14 cellular contexts compared by ENCODE assay signal in the genomic region with DNA sequence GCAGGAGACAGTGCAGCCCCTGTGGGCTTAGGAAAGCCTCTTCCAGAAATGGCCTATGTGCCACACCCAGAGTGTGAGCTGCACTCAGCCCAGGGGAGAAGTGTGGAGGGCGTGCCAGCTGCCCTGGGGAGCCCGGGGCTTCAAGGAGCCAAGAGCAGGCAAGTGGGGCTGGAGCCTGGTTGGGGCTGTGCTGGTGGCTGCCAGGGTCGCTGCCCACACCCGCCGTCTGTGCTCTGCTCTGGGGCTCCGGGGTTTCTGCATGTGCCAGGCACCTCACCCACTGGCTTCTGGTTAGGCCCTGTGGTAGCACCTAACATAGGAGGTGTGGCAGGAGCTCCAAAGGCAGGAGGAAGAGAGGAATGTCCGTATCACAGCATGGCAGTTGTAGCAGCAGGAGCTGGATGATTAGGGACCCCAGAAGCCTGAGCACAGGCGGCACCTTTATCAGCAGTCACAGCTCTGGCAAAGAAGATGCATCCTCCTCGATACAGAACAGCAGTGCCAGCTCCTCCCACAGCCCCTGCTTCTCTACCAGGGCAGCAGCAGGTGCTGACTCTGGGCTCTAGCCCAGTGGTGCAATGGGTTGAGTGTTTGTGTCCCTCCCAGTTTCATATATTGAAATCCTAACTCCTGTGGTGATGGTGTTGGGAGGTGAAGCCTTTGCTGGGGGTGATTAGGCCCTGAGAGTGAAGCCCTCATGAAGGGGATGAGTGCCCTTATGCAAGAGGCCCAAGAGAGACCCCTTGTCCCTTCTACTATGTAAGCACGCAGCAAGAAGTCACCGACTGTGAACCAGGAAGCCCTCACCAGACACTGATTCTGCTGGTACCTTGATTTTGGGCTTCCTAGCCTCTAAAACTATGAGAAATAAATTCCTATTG.
DNase-seq lines count a peak whose midpoint lies in the region; ATAC-seq and TF ChIP-seq lines count a peak whose summit lies in the region.
"Had no signal": no experiment of that assay in that cellular context is flagged by ENCODE, and none has a peak within 500 bp of the region (broad histone marks: within the 10 kb centered on the region; RNA-seq: fewer than 3 reads in every experiment).

No MANE protein-coding gene starts in this region.

- no peak overlapping the region for H2AFZ ChIP-seq in Karpas-422 (ENCODE audit: low read length)

- no peaks in the 10 kb centered on the region for H3K36me3 Mint-ChIP-seq in type B pancreatic cell
- H3K36me3 Mint-ChIP-seq: activated naive CD8-positive, alpha-beta T cell treated with anti-CD3 and anti-CD28 coated beads for 36 hours had no signal

- H3K27me3 Mint-ChIP-seq in type B pancreatic cell, result peaks cover 8% of the 10 kb centered on the region
- H3K27me3 Mint-ChIP-seq: activated naive CD8-positive, alpha-beta T cell treated with anti-CD3 and anti-CD28 coated beads for 36 hours had no signal

- intact Hi-C loops in psoas muscle (cut with DNase I), result loop anchor here in 1 of 2 donors (10.0 kb wide), 1 partner anchor 58 kb away; no protein-coding TSS in a partner anchor

- no peaks in the 10 kb centered on the region for H3K79me2 ChIP-seq in Karpas-422 (ENCODE audit: low read length)

- TF ChIP-seq CTCF in type B pancreatic cell (conservative IDR thresholded peaks at IDR 0.05) (no peak), psoas muscle (IDR thresholded peaks at IDR 0.05) (no peak)

- H4K20me1 ChIP-seq in Karpas-422 (ENCODE audit: insufficient read depth, low read depth, low read length), result no peaks in the 10 kb centered on the region

- no peak overlapping the region for H3K27ac Mint-ChIP-seq in type B pancreatic cell
- H3K27ac Mint-ChIP-seq: activated naive CD8-positive, alpha-beta T cell treated with anti-CD3 and anti-CD28 coated beads for 36 hours had no signal

- H3K36me3 ChIP-seq in Karpas-422 (ENCODE audit: insufficient read depth, low read length) (no peaks in the 10 kb centered on the region), psoas muscle (ENCODE audit: insufficient read depth in 1 of 2, low read depth in 1 of 2) (no peaks in the 10 kb centered on the region)
- H3K36me3 ChIP-seq: right lobe of liver, tibial artery had no signal

- peaks cover 3% of the 10 kb centered on the region for H3K4me1 Mint-ChIP-seq in type B pancreatic cell (ENCODE audit: unreplicated experiment)

- H3K4me1 ChIP-seq in Karpas-422 (ENCODE audit: low read length), result peaks cover 53% of the 10 kb centered on the region
- H3K4me1 ChIP-seq in psoas muscle, result peaks cover 3% of the 10 kb centered on the region
- H3K4me1 ChIP-seq: right lobe of liver had no signal

- H3K9ac ChIP-seq in Karpas-422 (ENCODE audit: low read length), result no peak overlapping the region

- H3K9me3 ChIP-seq in Karpas-422 (ENCODE audit: low read length) (no peaks in the 10 kb centered on the region), psoas muscle (no peaks in the 10 kb centered on the region)
- H3K9me3 ChIP-seq: right lobe of liver, tibial artery had no signal

- H3K4me2 ChIP-seq in Karpas-422 (ENCODE audit: low read depth, low read length, poor library complexity, severe bottlenecking), result no peak overlapping the region

- H3K9me2 ChIP-seq in Karpas-422 (replicated peaks; ENCODE audit: insufficient read depth, low read length), result no peaks in the 10 kb centered on the region

- H3K27me3 ChIP-seq in Karpas-422 (ENCODE audit: low read length) (no peaks in the 10 kb centered on the region), psoas muscle (ENCODE audit: insufficient read depth in 3 of 3, low read length in 2 of 3) (no peaks in the 10 kb centered on the region)
- H3K27me3 ChIP-seq: right lobe of liver, tibial artery had no signal

- DNase-seq in activated CD4-positive, CD25-positive, alpha-beta regulatory T cell treated with anti-CD3 and anti-CD28 coated beads, Interleukin-2, amount 50 U/mL, for 72 hours, result peak; percentile 26
- no peak for DNase-seq in activated CD4-positive, CD25-positive, alpha-beta regulatory T cell (lab: John Stamatoyannopoulos, UW)
- DNase-seq in LoVo (ENCODE audit: low spot score) (peak; percentile 15), type B pancreatic cell (ENCODE audit: extremely low spot score, unreplicated experiment) (no peak), Karpas-422 (no peak), psoas muscle (no peak)
- DNase-seq in stimulated activated naive CD8-positive, alpha-beta T cell treated with anti-CD3 and anti-CD28 coated beads, Interleukin-15, Interleukin-2, amounts not matched to agents 100 U/mL and 50 U/mL, for 24 hours, result no peak
- DNase-seq: activated CD4-positive, alpha-beta T cell treated with anti-CD3 and anti-CD28 coated beads, Interleukin-2, amount 50 U/mL, for 48 hours; activated naive CD8-positive, alpha-beta T cell treated with anti-CD3 and anti-CD28 coated beads for 36 hours; DMS53; NCI-H1105 treated with DMSO at 0.1 percent for 48 hours; tibial artery had no signal

- H3K9me3 Mint-ChIP-seq in type B pancreatic cell, result no peaks in the 10 kb centered on the region
- H3K9me3 Mint-ChIP-seq: activated naive CD8-positive, alpha-beta T cell treated with anti-CD3 and anti-CD28 coated beads for 36 hours had no signal

- no peak overlapping the region for H3K4me3 Mint-ChIP-seq in type B pancreatic cell
- H3K4me3 Mint-ChIP-seq: activated naive CD8-positive, alpha-beta T cell treated with anti-CD3 and anti-CD28 coated beads for 36 hours had no signal

- H3K27ac ChIP-seq in Karpas-422 (ENCODE audit: low read length), result no peak overlapping the region
- no peak overlapping the region for H3K27ac ChIP-seq in psoas muscle
- H3K27ac ChIP-seq: right lobe of liver, tibial artery had no signal

- 67 to 88% (median 71%) methylated on average over 11 of the region's 11 CpGs for WGBS in psoas muscle, 3 donors

- H3K4me3 ChIP-seq in Karpas-422 (ENCODE audit: low read length) (no peak overlapping the region), psoas muscle (no peak overlapping the region)
- H3K4me3 ChIP-seq: right lobe of liver, tibial artery had no signal

- ATAC-seq in esophagus mucosa, result peak; percentile 39
- peak; percentile 24 for ATAC-seq in stimulated activated naive CD8-positive, alpha-beta T cell treated with anti-CD3 and anti-CD28 coated beads, Interleukin-15, Interleukin-2, amounts not matched to agents 100 U/mL and 50 U/mL, for 24 hours
- no peak for ATAC-seq in psoas muscle

Comparison
In these comparisons a context has a peak if more than half of its experiments do, and no peak if none do; other contexts are left out.
1. DNase-seq: peak in activated CD4-positive, CD25-positive, alpha-beta regulatory T cell treated with anti-CD3 and anti-CD28 coated beads, Interleukin-2, amount 50 U/mL, for 72 hours (single experiment) and LoVo (single experiment); none in activated CD4-positive, CD25-positive, alpha-beta regulatory T cell (0 of 4), stimulated activated naive CD8-positive, alpha-beta T cell treated with anti-CD3 and anti-CD28 coated beads, Interleukin-15, Interleukin-2, amounts not matched to agents 100 U/mL and 50 U/mL, for 24 hours (single experiment), type B pancreatic cell (single experiment), Karpas-422 (single experiment) and psoas muscle (0 of 2).
2. ATAC-seq: peak in esophagus mucosa (single experiment) and stimulated activated naive CD8-positive, alpha-beta T cell treated with anti-CD3 and anti-CD28 coated beads, Interleukin-15, Interleukin-2, amounts not matched to agents 100 U/mL and 50 U/mL, for 24 hours (single experiment); none in psoas muscle (0 of 4).